ENCODE assay signal across 15 cellular contexts in genomic region chr16:17259751-17260270, GRCh38.
A peak's percentile ranks its signal among the peaks of the same experiment; 100 is the strongest.
DNase-seq lines count a peak whose midpoint lies in the region; ATAC-seq and TF ChIP-seq lines count a peak whose summit lies in the region.
"Had no signal": no experiment of that assay in that cellular context is flagged by ENCODE, and none has a peak within 500 bp of the region (broad histone marks: within the 10 kb centered on the region; RNA-seq: fewer than 3 reads in every experiment).

No MANE protein-coding gene starts in this region.

- H3K79me2 ChIP-seq in OCI-LY1 (ENCODE audit: insufficient read depth, low read length), result no peaks in the 10 kb centered on the region

- ATAC-seq in omental fat pad (ENCODE audit: low FRiP score), result no peak
- ATAC-seq in HG03097 (IDR thresholded peaks at IDR 0.05; ENCODE audit: low FRiP score, unreplicated experiment), result no peak
- ATAC-seq: CD8-positive, alpha-beta T cell had no signal

- H3F3A ChIP-seq in OCI-LY1 (ENCODE audit: insufficient read depth, low read length), result no peaks in the 10 kb centered on the region

- H3K4me3 ChIP-seq in BLaER1, result no peak overlapping the region
- H3K4me3 ChIP-seq in OCI-LY1 (ENCODE audit: low read depth, low read length, poor library complexity, severe bottlenecking), result peak overlapping the region; percentile 29
- H3K4me3 ChIP-seq in colonic mucosa, result no peak overlapping the region
- H3K4me3 ChIP-seq in sigmoid colon, result no peak overlapping the region

- H4K20me1 ChIP-seq in BLaER1, result peaks cover 100% of the 10 kb centered on the region
- no peaks in the 10 kb centered on the region for H4K20me1 ChIP-seq in OCI-LY1 (ENCODE audit: insufficient read depth, low read length)

- no peaks in the 10 kb centered on the region for H3K9me2 ChIP-seq in OCI-LY1 (ENCODE audit: low read depth, low read length)

- H3K4me1 ChIP-seq in BLaER1 (peaks cover 67% of the 10 kb centered on the region), OCI-LY1 (ENCODE audit: insufficient read depth, low read length, severe bottlenecking) (peaks cover 36% of the 10 kb centered on the region), colonic mucosa (peaks cover 3% of the 10 kb centered on the region), sigmoid colon (peaks cover 0 to 26% (median 16%) of the 10 kb centered on the region in 4 donors)

- intact Hi-C loops in colonic mucosa (cut with DNase I), result no loop called here
- intact Hi-C loops in sigmoid colon (cut with DNase I), result no loop called here

- TF ChIP-seq POLR2A in sigmoid colon (IDR thresholded peaks at IDR 0.05), result no peak

- WGBS in sigmoid colon, 2 donors, result 18 to 61% methylated on average over 6 of the region's 6 CpGs

- H3K36me3 ChIP-seq in BLaER1 (peaks cover 44% of the 10 kb centered on the region), OCI-LY1 (ENCODE audit: insufficient read depth, low read length) (peaks cover 23% of the 10 kb centered on the region), colonic mucosa (no peaks in the 10 kb centered on the region), sigmoid colon (peaks cover 0 to 8% (median 0%) of the 10 kb centered on the region in 4 donors)

- H3K4me2 ChIP-seq in BLaER1 (peak overlapping the region; percentile 64), OCI-LY1 (ENCODE audit: low read length) (peak overlapping the region; percentile 67)

- H3K9ac ChIP-seq in BLaER1, result peak overlapping the region; percentile 46; the same call in 1 of the 2 replicates
- no peak overlapping the region for H3K9ac ChIP-seq in OCI-LY1 (ENCODE audit: low read length)
- H3K9ac ChIP-seq in colonic mucosa (ENCODE audit: low read depth in 2 of 2, low read length in 2 of 2), result peak overlapping the region in 1 of 2 donors; percentile 64

- DNase-seq in colonic mucosa (no peak), sigmoid colon (no peak), D341Med (ENCODE audit: low spot score) (no peak), omental fat pad (ENCODE audit: low spot score) (no peak), DMS153 treated with DMSO at 0.1 percent for 48 hours (lab: John Stamatoyannopoulos, UW; ENCODE audit: unreplicated experiment) (no peak)
- DNase-seq: AML-193; CD8-positive, alpha-beta T cell; H7; NCI-H1105 treated with DMSO at 0.1 percent for 48 hours; NCI-H2029 treated with DMSO at 0.1 percent for 48 hours; NCI-H510A; NCI-H82 had no signal

- TF ChIP-seq CTCF in OCI-LY1 (IDR thresholded peaks at IDR 0.05; ENCODE audit: low read length) (no peak), colonic mucosa (IDR thresholded peaks at IDR 0.05) (no peak), sigmoid colon (IDR thresholded peaks at IDR 0.05) (no peak), omental fat pad (IDR thresholded peaks at IDR 0.05) (no peak)

- TF ChIP-seq EP300 in sigmoid colon (IDR thresholded peaks at IDR 0.05), result no peak

- H3K27me3 ChIP-seq in BLaER1 (no peaks in the 10 kb centered on the region), OCI-LY1 (ENCODE audit: insufficient read depth, low read length) (no peaks in the 10 kb centered on the region), colonic mucosa (no peaks in the 10 kb centered on the region), sigmoid colon (no peaks in the 10 kb centered on the region)

- H3K27ac ChIP-seq in BLaER1 (no peak overlapping the region), OCI-LY1 (ENCODE audit: low read depth, low read length, poor library complexity, severe bottlenecking) (peak overlapping the region; percentile 77), colonic mucosa (peak overlapping the region; percentile 48), sigmoid colon (peak overlapping the region in 3 of 4 donors; percentile 52 to 68 (median 64))

- no peak overlapping the region for H2AFZ ChIP-seq in OCI-LY1 (ENCODE audit: low read length)

- no peaks in the 10 kb centered on the region for H3K9me3 ChIP-seq in BLaER1
- H3K9me3 ChIP-seq in OCI-LY1 (ENCODE audit: low read length), result no peaks in the 10 kb centered on the region
- H3K9me3 ChIP-seq in colonic mucosa, result no peaks in the 10 kb centered on the region
- no peaks in the 10 kb centered on the region for H3K9me3 ChIP-seq in sigmoid colon
